In the genomic region with DNA sequence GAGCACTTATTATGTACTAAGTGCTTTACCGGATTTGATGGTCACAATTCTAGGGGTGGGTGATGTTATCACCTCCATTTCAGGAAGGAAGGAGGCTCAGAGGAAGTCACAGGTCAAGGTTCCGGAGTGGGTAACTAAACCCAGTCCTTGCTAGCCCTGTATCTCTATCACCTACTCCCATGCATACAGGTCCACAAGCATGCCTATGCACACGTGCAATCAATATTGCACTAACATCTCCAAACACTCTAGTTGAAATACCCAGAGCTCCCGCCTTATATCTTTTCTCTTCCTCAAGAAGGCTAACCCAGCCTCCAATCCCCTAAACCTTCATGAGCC, we compare ENCODE assay signal across 1 cellular context.
TF ChIP-seq lines count a peak whose summit lies in the region.

No MANE protein-coding gene starts in this region.

TF ChIP-seq in GM12878, 131 proteins besides CTCF, POLR2A, EP300 and RAD21:
- TF ChIP-seq BHLHE40 (IDR thresholded peaks at IDR 0.05; ENCODE audit: borderline replicate concordance in 1 of 2, low read depth in 2 of 2, low read length in 1 of 2) = 0 out of 4 replicates have a peak, but pooled peaks of 1 of the 2 experiments have one; percentile 18
- TF ChIP-seq, protein P1, sequence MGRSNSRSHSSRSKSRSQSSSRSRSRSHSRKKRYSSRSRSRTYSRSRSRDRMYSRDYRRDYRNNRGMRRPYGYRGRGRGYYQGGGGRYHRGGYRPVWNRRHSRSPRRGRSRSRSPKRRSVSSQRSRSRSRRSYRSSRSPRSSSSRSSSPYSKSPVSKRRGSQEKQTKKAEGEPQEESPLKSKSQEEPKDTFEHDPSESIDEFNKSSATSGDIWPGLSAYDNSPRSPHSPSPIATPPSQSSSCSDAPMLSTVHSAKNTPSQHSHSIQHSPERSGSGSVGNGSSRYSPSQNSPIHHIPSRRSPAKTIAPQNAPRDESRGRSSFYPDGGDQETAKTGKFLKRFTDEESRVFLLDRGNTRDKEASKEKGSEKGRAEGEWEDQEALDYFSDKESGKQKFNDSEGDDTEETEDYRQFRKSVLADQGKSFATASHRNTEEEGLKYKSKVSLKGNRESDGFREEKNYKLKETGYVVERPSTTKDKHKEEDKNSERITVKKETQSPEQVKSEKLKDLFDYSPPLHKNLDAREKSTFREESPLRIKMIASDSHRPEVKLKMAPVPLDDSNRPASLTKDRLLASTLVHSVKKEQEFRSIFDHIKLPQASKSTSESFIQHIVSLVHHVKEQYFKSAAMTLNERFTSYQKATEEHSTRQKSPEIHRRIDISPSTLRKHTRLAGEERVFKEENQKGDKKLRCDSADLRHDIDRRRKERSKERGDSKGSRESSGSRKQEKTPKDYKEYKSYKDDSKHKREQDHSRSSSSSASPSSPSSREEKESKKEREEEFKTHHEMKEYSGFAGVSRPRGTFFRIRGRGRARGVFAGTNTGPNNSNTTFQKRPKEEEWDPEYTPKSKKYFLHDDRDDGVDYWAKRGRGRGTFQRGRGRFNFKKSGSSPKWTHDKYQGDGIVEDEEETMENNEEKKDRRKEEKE (IDR thresholded peaks at IDR 0.05) = no peak
- TF ChIP-seq ESRRA (IDR thresholded peaks at IDR 0.05; ENCODE audit: low read length) = no peak
- TF ChIP-seq CHD1 (IDR thresholded peaks at IDR 0.05; ENCODE audit: low read depth, low read length) = no peak
- TF ChIP-seq, protein P2, sequence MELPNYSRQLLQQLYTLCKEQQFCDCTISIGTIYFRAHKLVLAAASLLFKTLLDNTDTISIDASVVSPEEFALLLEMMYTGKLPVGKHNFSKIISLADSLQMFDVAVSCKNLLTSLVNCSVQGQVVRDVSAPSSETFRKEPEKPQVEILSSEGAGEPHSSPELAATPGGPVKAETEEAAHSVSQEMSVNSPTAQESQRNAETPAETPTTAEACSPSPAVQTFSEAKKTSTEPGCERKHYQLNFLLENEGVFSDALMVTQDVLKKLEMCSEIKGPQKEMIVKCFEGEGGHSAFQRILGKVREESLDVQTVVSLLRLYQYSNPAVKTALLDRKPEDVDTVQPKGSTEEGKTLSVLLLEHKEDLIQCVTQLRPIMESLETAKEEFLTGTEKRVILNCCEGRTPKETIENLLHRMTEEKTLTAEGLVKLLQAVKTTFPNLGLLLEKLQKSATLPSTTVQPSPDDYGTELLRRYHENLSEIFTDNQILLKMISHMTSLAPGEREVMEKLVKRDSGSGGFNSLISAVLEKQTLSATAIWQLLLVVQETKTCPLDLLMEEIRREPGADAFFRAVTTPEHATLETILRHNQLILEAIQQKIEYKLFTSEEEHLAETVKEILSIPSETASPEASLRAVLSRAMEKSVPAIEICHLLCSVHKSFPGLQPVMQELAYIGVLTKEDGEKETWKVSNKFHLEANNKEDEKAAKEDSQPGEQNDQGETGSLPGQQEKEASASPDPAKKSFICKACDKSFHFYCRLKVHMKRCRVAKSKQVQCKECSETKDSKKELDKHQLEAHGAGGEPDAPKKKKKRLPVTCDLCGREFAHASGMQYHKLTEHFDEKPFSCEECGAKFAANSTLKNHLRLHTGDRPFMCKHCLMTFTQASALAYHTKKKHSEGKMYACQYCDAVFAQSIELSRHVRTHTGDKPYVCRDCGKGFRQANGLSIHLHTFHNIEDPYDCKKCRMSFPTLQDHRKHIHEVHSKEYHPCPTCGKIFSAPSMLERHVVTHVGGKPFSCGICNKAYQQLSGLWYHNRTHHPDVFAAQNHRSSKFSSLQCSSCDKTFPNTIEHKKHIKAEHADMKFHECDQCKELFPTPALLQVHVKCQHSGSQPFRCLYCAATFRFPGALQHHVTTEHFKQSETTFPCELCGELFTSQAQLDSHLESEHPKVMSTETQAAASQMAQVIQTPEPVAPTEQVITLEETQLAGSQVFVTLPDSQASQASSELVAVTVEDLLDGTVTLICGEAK (IDR thresholded peaks at IDR 0.05; ENCODE audit: borderline replicate concordance) = 0 out of 2 replicates have a peak, but pooled peaks have one; percentile 52
- no peak for TF ChIP-seq SUZ12 (IDR thresholded peaks at IDR 0.05; ENCODE audit: unreplicated experiment)
- no peak for TF ChIP-seq ZNF274 (IDR thresholded peaks at IDR 0.05; ENCODE audit: insufficient read depth, insufficient read length)
- no peak for TF ChIP-seq JUNB (IDR thresholded peaks at IDR 0.05)
- no peak for TF ChIP-seq TBL1XR1 (IDR thresholded peaks at IDR 0.05; ENCODE audit: low read depth, low read length)
- TF ChIP-seq IKZF2 (IDR thresholded peaks at IDR 0.05) = no peak
- TF ChIP-seq, protein P3, sequence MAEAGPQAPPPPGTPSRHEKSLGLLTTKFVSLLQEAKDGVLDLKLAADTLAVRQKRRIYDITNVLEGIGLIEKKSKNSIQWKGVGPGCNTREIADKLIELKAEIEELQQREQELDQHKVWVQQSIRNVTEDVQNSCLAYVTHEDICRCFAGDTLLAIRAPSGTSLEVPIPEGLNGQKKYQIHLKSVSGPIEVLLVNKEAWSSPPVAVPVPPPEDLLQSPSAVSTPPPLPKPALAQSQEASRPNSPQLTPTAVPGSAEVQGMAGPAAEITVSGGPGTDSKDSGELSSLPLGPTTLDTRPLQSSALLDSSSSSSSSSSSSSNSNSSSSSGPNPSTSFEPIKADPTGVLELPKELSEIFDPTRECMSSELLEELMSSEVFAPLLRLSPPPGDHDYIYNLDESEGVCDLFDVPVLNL (IDR thresholded peaks at IDR 0.05; ENCODE audit: low read depth, low read length) = no peak
- TF ChIP-seq, protein P4, sequence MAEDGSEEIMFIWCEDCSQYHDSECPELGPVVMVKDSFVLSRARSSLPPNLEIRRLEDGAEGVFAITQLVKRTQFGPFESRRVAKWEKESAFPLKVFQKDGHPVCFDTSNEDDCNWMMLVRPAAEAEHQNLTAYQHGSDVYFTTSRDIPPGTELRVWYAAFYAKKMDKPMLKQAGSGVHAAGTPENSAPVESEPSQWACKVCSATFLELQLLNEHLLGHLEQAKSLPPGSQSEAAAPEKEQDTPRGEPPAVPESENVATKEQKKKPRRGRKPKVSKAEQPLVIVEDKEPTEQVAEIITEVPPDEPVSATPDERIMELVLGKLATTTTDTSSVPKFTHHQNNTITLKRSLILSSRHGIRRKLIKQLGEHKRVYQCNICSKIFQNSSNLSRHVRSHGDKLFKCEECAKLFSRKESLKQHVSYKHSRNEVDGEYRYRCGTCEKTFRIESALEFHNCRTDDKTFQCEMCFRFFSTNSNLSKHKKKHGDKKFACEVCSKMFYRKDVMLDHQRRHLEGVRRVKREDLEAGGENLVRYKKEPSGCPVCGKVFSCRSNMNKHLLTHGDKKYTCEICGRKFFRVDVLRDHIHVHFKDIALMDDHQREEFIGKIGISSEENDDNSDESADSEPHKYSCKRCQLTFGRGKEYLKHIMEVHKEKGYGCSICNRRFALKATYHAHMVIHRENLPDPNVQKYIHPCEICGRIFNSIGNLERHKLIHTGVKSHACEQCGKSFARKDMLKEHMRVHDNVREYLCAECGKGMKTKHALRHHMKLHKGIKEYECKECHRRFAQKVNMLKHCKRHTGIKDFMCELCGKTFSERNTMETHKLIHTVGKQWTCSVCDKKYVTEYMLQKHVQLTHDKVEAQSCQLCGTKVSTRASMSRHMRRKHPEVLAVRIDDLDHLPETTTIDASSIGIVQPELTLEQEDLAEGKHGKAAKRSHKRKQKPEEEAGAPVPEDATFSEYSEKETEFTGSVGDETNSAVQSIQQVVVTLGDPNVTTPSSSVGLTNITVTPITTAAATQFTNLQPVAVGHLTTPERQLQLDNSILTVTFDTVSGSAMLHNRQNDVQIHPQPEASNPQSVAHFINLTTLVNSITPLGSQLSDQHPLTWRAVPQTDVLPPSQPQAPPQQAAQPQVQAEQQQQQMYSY (CRISPR knock-in tag; IDR thresholded peaks at IDR 0.05) = no peak
- 0 out of 2 replicates have a peak, but pooled peaks have one; percentile 53 for TF ChIP-seq GABPA (IDR thresholded peaks at IDR 0.05; ENCODE audit: low read depth)
- no peak for TF ChIP-seq ETV6 (conservative IDR thresholded peaks at IDR 0.05 in 1 of 2, IDR thresholded peaks at IDR 0.05 in 1 of 2; ENCODE audit: borderline replicate concordance in 1 of 2, low read depth in 1 of 2)
- no peak for TF ChIP-seq NRF1 (conservative IDR thresholded peaks at IDR 0.05; ENCODE audit: low read depth, low read length)
- 0 out of 2 replicates have a peak, but pooled peaks have one; percentile 34 for TF ChIP-seq NR2F1 (conservative IDR thresholded peaks at IDR 0.05)
- no peak for TF ChIP-seq ATF7 (IDR thresholded peaks at IDR 0.05; ENCODE audit: low read depth)
- no peak for TF ChIP-seq FOXM1 (IDR thresholded peaks at IDR 0.05; ENCODE audit: low read depth, low read length)
- TF ChIP-seq JUND (IDR thresholded peaks at IDR 0.05; ENCODE audit: low read depth, low read length) = no peak
- no peak for TF ChIP-seq TCF3 (IDR thresholded peaks at IDR 0.05; ENCODE audit: borderline replicate concordance, insufficient read depth, low read depth, low read length)
- TF ChIP-seq CBX3 (IDR thresholded peaks at IDR 0.05; ENCODE audit: borderline replicate concordance, low read depth) = no peak
